Comparison of ENCODE assay signal across 25 cellular contexts in the genomic region with DNA sequence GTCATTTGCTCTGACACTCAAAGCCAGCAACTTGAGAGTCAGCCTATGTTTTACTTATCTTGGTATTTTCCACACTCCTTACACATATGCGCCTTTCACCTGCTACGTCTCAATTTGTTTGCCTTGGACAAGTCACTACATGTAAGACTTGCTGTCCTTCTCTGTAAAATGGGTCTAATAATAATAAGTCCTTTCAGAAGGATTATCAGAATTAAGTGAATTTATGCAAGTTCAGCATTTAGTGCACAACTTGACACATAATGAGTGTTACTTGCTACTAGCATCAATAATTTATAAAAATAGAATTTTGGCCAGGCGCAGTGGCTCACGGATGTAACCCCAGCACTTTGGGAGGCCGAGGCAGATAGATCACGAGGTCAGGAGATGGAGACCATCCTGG.
A peak's percentile ranks its signal among the peaks of the same experiment; 100 is the strongest.
DNase-seq lines count a peak whose midpoint lies in the region; ATAC-seq, FAIRE-seq and TF ChIP-seq lines count a peak whose summit lies in the region.
"Had no signal": no experiment of that assay in that cellular context is flagged by ENCODE, and none has a peak within 500 bp of the region (broad histone marks: within the 10 kb centered on the region; RNA-seq: fewer than 3 reads in every experiment).

No MANE protein-coding gene starts in this region.

- no peaks in the 10 kb centered on the region for H3K9me3 ChIP-seq in A549
- H3K9me3 ChIP-seq in Caco-2, result no peaks in the 10 kb centered on the region
- H3K9me3 ChIP-seq in RWPE2 (ENCODE audit: severe bottlenecking), result no peaks in the 10 kb centered on the region
- no peaks in the 10 kb centered on the region for H3K9me3 ChIP-seq in esophagus (ENCODE audit: control insufficient read depth in 2 of 2, insufficient read depth in 1 of 2, low read depth in 1 of 2, low read length in 1 of 2)
- H3K9me3 ChIP-seq: HAP-1, Peyer's patch, SK-N-SH had no signal

- POLR2A ChIA-PET in A549 (lab: Yijun Ruan, JAX), result interaction anchor here (0.8 kb wide), 1 partner anchor 71 kb away, joined by 3 read pairs; the partner anchor contains the start of gene UBL3
- POLR2A ChIA-PET in Caco-2 (lab: Charles Lee), result no interaction called here

- TF ChIP-seq EP300 in A549 (IDR thresholded peaks at IDR 0.05), result no peak

- H3K27me3 ChIP-seq in Caco-2 (replicated peaks; ENCODE audit: control insufficient read depth, insufficient read depth, low read length) (no peaks in the 10 kb centered on the region), RWPE2 (ENCODE audit: insufficient read depth, poor library complexity, severe bottlenecking) (no peaks in the 10 kb centered on the region), esophagus (ENCODE audit: control insufficient read depth in 1 of 2, insufficient read depth in 2 of 2, low read length in 2 of 2) (no peaks in the 10 kb centered on the region)
- H3K27me3 ChIP-seq: Peyer's patch had no signal

- no peak overlapping the region for H3K4me2 ChIP-seq in A549
- H3K4me2 ChIP-seq: GM23338, SK-N-SH had no signal

- H3K4me3 ChIP-seq in A549 (no peak overlapping the region), Caco-2 (ENCODE audit: low read depth, low read length) (no peak overlapping the region), RWPE2 (ENCODE audit: severe bottlenecking) (no peak overlapping the region), esophagus (ENCODE audit: low read depth in 1 of 2, low read length in 2 of 2) (no peak overlapping the region)
- H3K4me3 ChIP-seq: GM12878, GM23338, HAP-1, Peyer's patch had no signal

- WGBS in A549 (ENCODE audit: missing lambda C conversion rate), result 94% methylated on average over 6 of the region's 6 CpGs
- 90 to 91% methylated on average over 6 of the region's 6 CpGs for WGBS in esophagus, 2 donors

- in situ Hi-C loops in G401 (cut with HindIII; ENCODE audit: low sequenced_read_pairs), result no loop called here

- H3K27ac Mint-ChIP-seq in Caco-2 (ENCODE audit: unreplicated experiment), result peak overlapping the region; percentile 92
- H3K27ac Mint-ChIP-seq in T-helper 2 cell treated with Interferon-gamma antibody and Interleukin-4, amounts not matched to agents 5 μg/mL and 100 μg/mL, for 36 hours, result no peak overlapping the region
- H3K27ac Mint-ChIP-seq: GM23338 had no signal

- no peak overlapping the region for H3K4me3 Mint-ChIP-seq in Caco-2 (ENCODE audit: unreplicated experiment)
- no peak overlapping the region for H3K4me3 Mint-ChIP-seq in T-helper 2 cell treated with Interferon-gamma antibody and Interleukin-4, amounts not matched to agents 5 μg/mL and 100 μg/mL, for 36 hours
- H3K4me3 Mint-ChIP-seq: GM23338 had no signal

- ATAC-seq in A549, result no peak
- no peak for ATAC-seq in RWPE2 (ENCODE audit: low read depth)
- ATAC-seq: GM12878, GM23338 had no signal

- peak overlapping the region; percentile 94 to 99; a peak in 5 of 6 replicates for H3K27ac ChIP-seq in A549
- H3K27ac ChIP-seq in RWPE2 (ENCODE audit: poor library complexity, severe bottlenecking), result peak overlapping the region; percentile 87
- H3K27ac ChIP-seq in esophagus (ENCODE audit: low read depth in 2 of 2, low read length in 1 of 2), result peak overlapping the region; percentile 3 to 43
- H3K27ac ChIP-seq: Peyer's patch had no signal

- FAIRE-seq in A549 (lab: Jason Lieb, UNC), result no peak
- no peak for FAIRE-seq in D721Med (lab: Jason Lieb, UNC)
- FAIRE-seq: GM12878 had no signal

- BruUV-seq in Caco-2 (replicated peaks; lab: Mats Ljungman, UMichigan), result no TSS peak

- H3K36me3 ChIP-seq in Caco-2 (ENCODE audit: control insufficient read depth, insufficient read depth, low read length), result no peaks in the 10 kb centered on the region
- no peaks in the 10 kb centered on the region for H3K36me3 ChIP-seq in RWPE2 (ENCODE audit: low read depth)
- no peaks in the 10 kb centered on the region for H3K36me3 ChIP-seq in esophagus (ENCODE audit: control insufficient read depth in 2 of 2, insufficient read depth in 2 of 2, low read length in 1 of 2)
- H3K36me3 ChIP-seq: HAP-1, Peyer's patch had no signal

- intact Hi-C loops in Caco-2 (cut with micrococcal nuclease; ENCODE audit: unreplicated experiment), result no loop called here

- CTCF ChIA-PET in A549 (lab: Yijun Ruan, JAX), result interaction anchor here (1.4 to 4.8 kb wide), 4 partner anchors 9 to 191 kb away, joined by 3 to 66 read pairs (median 9); partner anchors contain the start of gene UBL3
- CTCF ChIA-PET in Caco-2 (lab: Charles Lee), result no interaction called here

- peaks cover 37% of the 10 kb centered on the region for H3K4me1 Mint-ChIP-seq in Caco-2 (ENCODE audit: low read depth, unreplicated experiment)
- H3K4me1 Mint-ChIP-seq in T-helper 2 cell treated with Interferon-gamma antibody and Interleukin-4, amounts not matched to agents 5 μg/mL and 100 μg/mL, for 36 hours (ENCODE audit: low read depth), result peaks cover 36% of the 10 kb centered on the region

- no peak for TF ChIP-seq POLR2A in A549 (IDR thresholded peaks at IDR 0.05; ENCODE audit: low read length)

- H3K36me3 Mint-ChIP-seq in Caco-2 (ENCODE audit: insufficient read depth, unreplicated experiment), result no peaks in the 10 kb centered on the region
- H3K36me3 Mint-ChIP-seq in T-helper 2 cell treated with Interferon-gamma antibody and Interleukin-4, amounts not matched to agents 5 μg/mL and 100 μg/mL, for 36 hours (ENCODE audit: low read depth), result no peaks in the 10 kb centered on the region

- TF ChIP-seq RAD21 in A549 (conservative IDR thresholded peaks at IDR 0.05 in 1 of 2, IDR thresholded peaks at IDR 0.05 in 1 of 2), result no peak

- no peak for TF ChIP-seq CTCF in A549 (IDR thresholded peaks at IDR 0.05)
- no peak for TF ChIP-seq CTCF in Caco-2 (IDR thresholded peaks at IDR 0.05; ENCODE audit: insufficient read depth in 1 of 2, low read depth in 1 of 2, low read length in 1 of 2, severe bottlenecking in 1 of 2, unreplicated experiment in 1 of 2)
- TF ChIP-seq CTCF in RWPE2 (IDR thresholded peaks at IDR 0.05; ENCODE audit: poor library complexity, severe bottlenecking), result no peak
- no peak for TF ChIP-seq CTCF in D721Med (IDR thresholded peaks at IDR 0.05; ENCODE audit: insufficient read depth, missing control alignments)

- peaks cover 60% of the 10 kb centered on the region for H3K4me1 ChIP-seq in A549
- H3K4me1 ChIP-seq in Caco-2, result peaks cover 38% of the 10 kb centered on the region
- H3K4me1 ChIP-seq in RWPE2 (ENCODE audit: insufficient read depth, poor library complexity, severe bottlenecking), result peaks cover 57% of the 10 kb centered on the region
- H3K4me1 ChIP-seq in esophagus (ENCODE audit: control insufficient read depth in 2 of 2, insufficient read depth in 2 of 2, low read length in 1 of 2), result peaks cover 4 to 31% of the 10 kb centered on the region in 2 donors
- H3K4me1 ChIP-seq: HAP-1 had no signal

- H3K27me3 Mint-ChIP-seq in Caco-2 (ENCODE audit: insufficient read depth, unreplicated experiment), result no peaks in the 10 kb centered on the region
- peaks cover 2% of the 10 kb centered on the region for H3K27me3 Mint-ChIP-seq in T-helper 2 cell treated with Interferon-gamma antibody and Interleukin-4, amounts not matched to agents 5 μg/mL and 100 μg/mL, for 36 hours (ENCODE audit: low read depth)

- DNase-seq in A549 (ENCODE audit: low read depth in 1 of 2, low spot score in 1 of 2), result no peak
- DNase-seq in Caco-2, result no peak
- DNase-seq in RWPE2 (ENCODE audit: low spot score), result no peak
- no peak for DNase-seq in T-helper 2 cell treated with Interferon-gamma antibody and Interleukin-4, amounts not matched to agents 5 μg/mL and 100 μg/mL, for 36 hours (ENCODE audit: low spot score)
- no peak for DNase-seq in COLO829 (ENCODE audit: low spot score)
- DNase-seq in G401 (ENCODE audit: low spot score), result no peak
- no peak for DNase-seq in D721Med (ENCODE audit: insufficient read length, low spot score)
- DNase-seq: AML-193, GDM1, HFFc6, Karpas-422, NCI-H1092 treated with DMSO at 0.1 percent for 48 hours, NCI-H1436, NCI-H187, NCI-H2081 treated with DMSO at 0.1 percent for 48 hours, NCI-H2171, NCI-H226, NCI-H510A, Peyer's patch, SK-N-SH, SW 1271 had no signal

- no peaks in the 10 kb centered on the region for H3K9me3 Mint-ChIP-seq in Caco-2 (ENCODE audit: unreplicated experiment)
- H3K9me3 Mint-ChIP-seq in T-helper 2 cell treated with Interferon-gamma antibody and Interleukin-4, amounts not matched to agents 5 μg/mL and 100 μg/mL, for 36 hours, result no peaks in the 10 kb centered on the region
- H3K9me3 Mint-ChIP-seq: GM23338, HFFc6 had no signal

TF ChIP-seq in A549, 52 proteins besides CTCF, POLR2A, EP300 and RAD21:
- TF ChIP-seq MAFK (IDR thresholded peaks at IDR 0.05; ENCODE audit: partially characterized antibody) (peak; percentile 91), KDM5A (IDR thresholded peaks at IDR 0.05) (no peak), HES2 (IDR thresholded peaks at IDR 0.05) (no peak)

Comparison
In these comparisons a context has a peak if more than half of its experiments do, and no peak if none do; other contexts are left out.
1. H3K27ac ChIP-seq: peak in every context shown above with its lines; median percentile 96 in A549; 87 in RWPE2; 23 in esophagus.